Comparison of ENCODE assay signal across 17 cellular contexts in the genomic region with DNA sequence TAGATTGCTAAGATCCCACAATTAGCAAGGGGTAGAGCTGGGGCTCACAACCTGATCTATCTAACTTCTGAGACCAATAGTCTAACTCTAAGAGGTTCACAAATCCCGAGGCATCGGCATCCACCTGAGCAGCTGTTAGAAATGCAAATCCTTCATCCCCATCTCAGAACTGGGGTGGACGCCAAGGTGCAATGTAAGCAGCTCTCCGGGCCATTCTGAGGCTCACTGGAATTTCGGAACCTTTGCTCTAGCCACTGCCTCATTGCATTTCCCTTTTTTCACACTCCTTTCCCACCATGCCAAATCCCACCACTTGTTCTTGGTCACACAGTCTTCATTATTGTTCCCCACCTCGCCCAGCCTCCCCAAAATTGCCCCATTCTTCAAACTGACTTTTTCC. TPM values are rescaled to one million over a fixed set of nuclear protein-coding genes. Genes with fewer than 3 reads are reported as not detected.
DNase-seq lines count a peak whose midpoint lies in the region; ATAC-seq and TF ChIP-seq lines count a peak whose summit lies in the region.
"Had no signal": no experiment of that assay in that cellular context is flagged by ENCODE, and none has a peak within 500 bp of the region (broad histone marks: within the 10 kb centered on the region; RNA-seq: fewer than 3 reads in every experiment).

No MANE protein-coding gene starts in this region.

- H3K4me3 Mint-ChIP-seq in activated naive CD8-positive, alpha-beta T cell, result no peak overlapping the region
- no peak overlapping the region for H3K4me3 Mint-ChIP-seq in activated naive CD8-positive, alpha-beta T cell treated with anti-CD3 and anti-CD28 coated beads, Interleukin-2, amount 50 U/mL, for 24 hours
- H3K4me3 Mint-ChIP-seq: activated T-helper 1 cell treated with anti-CD3 and anti-CD28 coated beads, Interleukin-12 subunit alpha, Interleukin-12 subunit beta, Interleukin-2, Interleukin-4 antibody, amounts not matched to agents 30 ng/mL and 10 ng/mL and 1 ng/mL, durations not matched to agents 14 hours and 24 hours and 36 hours; stimulated activated memory B cell treated with anti-CD40 and anti-IgM and Interleukin-4, amounts not matched to agents 10 μg/mL and 1 μg/mL and 100 μg/mL, for 72 hours had no signal

- intact Hi-C loops in PC-3 (cut with micrococcal nuclease), result loop anchor here (5.0 kb wide), 1 partner anchor 51 kb away; no protein-coding TSS in a partner anchor
- intact Hi-C loops in esophagus squamous epithelium (cut with DNase I), result no loop called here

- H3K4me2 ChIP-seq in PC-3 (ENCODE audit: low read length) (peak overlapping the region; percentile 67; the same call in 1 of the 2 replicates), hepatocyte (no peak overlapping the region)

- H3K9me2 ChIP-seq in PC-3 (replicated peaks; ENCODE audit: low read length) (no peaks in the 10 kb centered on the region), hepatocyte (replicated peaks; ENCODE audit: insufficient read depth) (no peaks in the 10 kb centered on the region)

- no peaks in the 10 kb centered on the region for H3K9me3 Mint-ChIP-seq in activated naive CD8-positive, alpha-beta T cell (ENCODE audit: low read depth)
- H3K9me3 Mint-ChIP-seq in activated naive CD8-positive, alpha-beta T cell treated with anti-CD3 and anti-CD28 coated beads, Interleukin-2, amount 50 U/mL, for 24 hours, result no peaks in the 10 kb centered on the region
- H3K9me3 Mint-ChIP-seq: activated T-helper 1 cell treated with anti-CD3 and anti-CD28 coated beads, Interleukin-12 subunit alpha, Interleukin-12 subunit beta, Interleukin-2, Interleukin-4 antibody, amounts not matched to agents 30 ng/mL and 10 ng/mL and 1 ng/mL, durations not matched to agents 14 hours and 24 hours and 36 hours; stimulated activated memory B cell treated with anti-CD40 and anti-IgM and Interleukin-4, amounts not matched to agents 10 μg/mL and 1 μg/mL and 100 μg/mL, for 72 hours had no signal

- H3F3A ChIP-seq in PC-3 (ENCODE audit: low read length, unreplicated experiment), result peaks cover 8% of the 10 kb centered on the region

- POLR2A ChIA-PET in PC-3 (lab: Charles Lee; ENCODE audit: unreplicated experiment), result interaction anchor here (0.6 kb wide), 1 partner anchor 200 kb away, joined by 13 read pairs; no protein-coding TSS in a partner anchor

- H3K27me3 Mint-ChIP-seq in activated naive CD8-positive, alpha-beta T cell, result no peaks in the 10 kb centered on the region
- H3K27me3 Mint-ChIP-seq in activated naive CD8-positive, alpha-beta T cell treated with anti-CD3 and anti-CD28 coated beads, Interleukin-2, amount 50 U/mL, for 24 hours, result no peaks in the 10 kb centered on the region
- H3K27me3 Mint-ChIP-seq: stimulated activated memory B cell treated with anti-CD40 and anti-IgM and Interleukin-4, amounts not matched to agents 10 μg/mL and 1 μg/mL and 100 μg/mL, for 72 hours had no signal

- H3K4me3 ChIP-seq in PC-3 (ENCODE audit: low read length) (no peak overlapping the region), esophagus squamous epithelium (no peak overlapping the region), subcutaneous abdominal adipose tissue (ENCODE audit: low read depth in 1 of 5, low read length in 5 of 5) (no peak overlapping the region), hepatocyte (no peak overlapping the region)
- H3K4me3 ChIP-seq: skin epidermis had no signal

- H2AFZ ChIP-seq in PC-3 (ENCODE audit: low read length), result no peak overlapping the region
- H2AFZ ChIP-seq in hepatocyte, result no peak overlapping the region

- H3K27me3 ChIP-seq in PC-3 (ENCODE audit: low read length) (no peaks in the 10 kb centered on the region), esophagus squamous epithelium (no peaks in the 10 kb centered on the region), subcutaneous abdominal adipose tissue (ENCODE audit: control insufficient read depth in 5 of 5, insufficient read depth in 4 of 5, low read length in 5 of 5) (no peaks in the 10 kb centered on the region), hepatocyte (no peaks in the 10 kb centered on the region)

- H3K4me1 ChIP-seq in PC-3 (ENCODE audit: insufficient read depth, low read length) (peaks cover 79% of the 10 kb centered on the region), esophagus squamous epithelium (peaks cover 45 to 100% (median 55%) of the 10 kb centered on the region in 3 donors), subcutaneous abdominal adipose tissue (ENCODE audit: control insufficient read depth in 5 of 5, insufficient read depth in 5 of 5, low read length in 5 of 5) (peaks cover 7 to 62% (median 54%) of the 10 kb centered on the region in 5 donors), hepatocyte (ENCODE audit: insufficient read depth) (peaks cover 46% of the 10 kb centered on the region)

- CTCF ChIA-PET in PC-3 (lab: Charles Lee), result interaction anchor here (2.0 kb wide), 1 partner anchor 30 kb away, joined by 9 read pairs; the partner anchor contains the start of gene MAML2

- H3K9ac ChIP-seq in PC-3 (ENCODE audit: low read length) (no peak overlapping the region), subcutaneous abdominal adipose tissue (ENCODE audit: low read length in 5 of 5) (no peak overlapping the region)

- TF ChIP-seq CTCF in PC-3 (conservative IDR thresholded peaks at IDR 0.05; ENCODE audit: low read depth, low read length), result no peak
- TF ChIP-seq CTCF in esophagus squamous epithelium (IDR thresholded peaks at IDR 0.05), result no peak
- TF ChIP-seq CTCF in hepatocyte (IDR thresholded peaks at IDR 0.05; ENCODE audit: poor library complexity), result no peak

- no peak for TF ChIP-seq POLR2A in esophagus squamous epithelium (IDR thresholded peaks at IDR 0.05)

- H3K36me3 Mint-ChIP-seq in activated naive CD8-positive, alpha-beta T cell, result peaks cover 15% of the 10 kb centered on the region
- H3K36me3 Mint-ChIP-seq in activated naive CD8-positive, alpha-beta T cell treated with anti-CD3 and anti-CD28 coated beads, Interleukin-2, amount 50 U/mL, for 24 hours (ENCODE audit: low read depth), result peaks cover 21% of the 10 kb centered on the region

- BruUV-seq in PC-3 (replicated peaks; lab: Mats Ljungman, UMichigan), result no TSS peak

- no peak for ATAC-seq in activated naive CD8-positive, alpha-beta T cell treated with anti-CD3 and anti-CD28 coated beads, Interleukin-2, amount 50 U/mL, for 24 hours
- no peak for ATAC-seq in PC-3
- no peak for ATAC-seq in HG03039 (IDR thresholded peaks at IDR 0.05; ENCODE audit: unreplicated experiment)
- ATAC-seq in GM18870 (IDR thresholded peaks at IDR 0.05; ENCODE audit: unreplicated experiment), result no peak
- ATAC-seq: stimulated activated memory B cell treated with anti-CD40 and anti-IgM and Interleukin-4, amounts not matched to agents 10 μg/mL and 1 μg/mL and 100 μg/mL, for 72 hours had no signal

- H3K79me2 ChIP-seq in PC-3 (ENCODE audit: low read length), result peaks cover 67% of the 10 kb centered on the region
- peaks cover 79% of the 10 kb centered on the region for H3K79me2 ChIP-seq in hepatocyte

- H3K4me1 Mint-ChIP-seq in activated naive CD8-positive, alpha-beta T cell (ENCODE audit: low read depth), result peaks cover 94% of the 10 kb centered on the region
- peaks cover 82% of the 10 kb centered on the region for H3K4me1 Mint-ChIP-seq in activated naive CD8-positive, alpha-beta T cell treated with anti-CD3 and anti-CD28 coated beads, Interleukin-2, amount 50 U/mL, for 24 hours

- H4K20me1 ChIP-seq in PC-3 (ENCODE audit: low read length) (no peaks in the 10 kb centered on the region), hepatocyte (ENCODE audit: insufficient read depth, poor library complexity, severe bottlenecking) (no peaks in the 10 kb centered on the region)

- H3K9me3 ChIP-seq in PC-3 (ENCODE audit: low read length), result no peaks in the 10 kb centered on the region
- H3K9me3 ChIP-seq in esophagus squamous epithelium, result no peaks in the 10 kb centered on the region
- no peaks in the 10 kb centered on the region for H3K9me3 ChIP-seq in subcutaneous abdominal adipose tissue (ENCODE audit: control insufficient read depth in 5 of 5, low read length in 5 of 5)
- no peaks in the 10 kb centered on the region for H3K9me3 ChIP-seq in hepatocyte (ENCODE audit: low read depth)

- no peaks in the 10 kb centered on the region for H3K36me3 ChIP-seq in PC-3 (ENCODE audit: low read depth, low read length)
- H3K36me3 ChIP-seq in esophagus squamous epithelium, result no peaks in the 10 kb centered on the region
- no peaks in the 10 kb centered on the region for H3K36me3 ChIP-seq in subcutaneous abdominal adipose tissue (ENCODE audit: control insufficient read depth in 5 of 5, insufficient read depth in 5 of 5, low read length in 5 of 5)
- no peaks in the 10 kb centered on the region for H3K36me3 ChIP-seq in hepatocyte (replicated peaks; ENCODE audit: insufficient read depth, low read depth)

- peak overlapping the region; percentile 77 for H3K27ac Mint-ChIP-seq in activated naive CD8-positive, alpha-beta T cell
- H3K27ac Mint-ChIP-seq in activated naive CD8-positive, alpha-beta T cell treated with anti-CD3 and anti-CD28 coated beads, Interleukin-2, amount 50 U/mL, for 24 hours, result no peak overlapping the region
- H3K27ac Mint-ChIP-seq: activated T-helper 1 cell treated with anti-CD3 and anti-CD28 coated beads, Interleukin-12 subunit alpha, Interleukin-12 subunit beta, Interleukin-2, Interleukin-4 antibody, amounts not matched to agents 30 ng/mL and 10 ng/mL and 1 ng/mL, durations not matched to agents 14 hours and 24 hours and 36 hours; stimulated activated memory B cell treated with anti-CD40 and anti-IgM and Interleukin-4, amounts not matched to agents 10 μg/mL and 1 μg/mL and 100 μg/mL, for 72 hours had no signal

- DNase-seq in activated naive CD8-positive, alpha-beta T cell treated with anti-CD3 and anti-CD28 coated beads, Interleukin-2, amount 50 U/mL, for 24 hours, result no peak
- DNase-seq in PC-3 (no peak), esophagus squamous epithelium (lab: John Stamatoyannopoulos, UW) (no peak), hepatocyte (ENCODE audit: low spot score) (no peak)
- DNase-seq: anterior cingulate cortex, erythroblast, HCEC 1CT, midbrain, SHP77 treated with DMSO at 0.1 percent for 48 hours, T1000 had no signal

- H3K27ac ChIP-seq in PC-3 (ENCODE audit: low read length) (peak overlapping the region; percentile 82), esophagus squamous epithelium (peak overlapping the region in 3 of 4 donors; percentile 70 to 79 (median 76)), subcutaneous abdominal adipose tissue (ENCODE audit: low read depth, low read length) (peak overlapping the region; percentile 66), hepatocyte (no peak overlapping the region)

- WGBS in esophagus squamous epithelium, 2 donors, result 83 to 92% methylated on average over 6 of the region's 6 CpGs
- WGBS in hepatocyte (ENCODE audit: low lambda C conversion rate, missing lambda C conversion rate), result 88% methylated on average over 6 of the region's 6 CpGs

RNA-seq across cellular contexts. Expression of gene MAML2, which starts 29.8 kb away (rescaled TPM):
- total RNA-seq in PC-3 (2014; rRNA removed) (10.3 and 10.9 TPM in 2 replicates), esophagus squamous epithelium (10 to 100 TPM in 1 of 4 donors, 1 to 10 TPM in 3; 4.7 to 21.7 (median 7.3) TPM), hepatocyte (14.0 and 15.3 TPM in 2 replicates)
- 4.7 and 5.8 TPM in 2 replicates for polyA plus RNA-seq in hepatocyte
